In the genomic region with DNA sequence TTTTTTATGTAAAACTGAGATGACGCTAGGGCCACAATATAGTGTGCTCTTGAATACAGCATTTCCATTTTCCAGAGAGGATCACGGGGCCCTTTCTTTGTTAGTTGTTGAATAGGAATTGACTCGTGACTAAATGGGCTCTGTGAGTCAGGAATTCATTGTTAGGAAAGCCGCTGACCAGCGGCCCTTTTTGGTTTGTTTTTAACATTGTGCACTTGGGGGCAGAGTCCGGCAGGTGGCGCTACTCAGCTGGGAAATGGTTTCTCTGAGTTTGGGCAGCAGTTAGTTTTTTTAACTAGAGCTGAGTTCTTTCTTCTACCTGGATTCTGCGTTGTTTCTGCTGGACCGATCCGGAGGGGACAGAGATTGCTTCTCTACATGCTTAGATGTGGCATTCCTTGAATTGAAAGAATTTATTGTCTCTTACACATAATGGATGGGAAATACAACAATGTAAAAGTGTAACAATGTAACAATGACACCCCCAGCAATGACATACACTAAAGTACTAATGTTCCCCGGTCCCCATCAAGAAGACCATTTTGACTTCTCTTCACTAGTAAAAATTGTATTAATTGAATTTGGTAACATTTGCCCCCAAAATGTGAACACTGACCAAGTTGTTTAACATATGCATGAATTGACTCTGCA, we compare ENCODE assay signal across 8 cellular contexts.
DNase-seq lines count a peak whose midpoint lies in the region; ATAC-seq, FAIRE-seq and TF ChIP-seq lines count a peak whose summit lies in the region.

No MANE protein-coding gene starts in this region.

- H2AFZ ChIP-seq in neural progenitor cell (replicated peaks): peak overlapping the region; percentile 81

- peak overlapping the region; percentile 89 for H3K27ac Mint-ChIP-seq in neural progenitor cell

- H3K27ac ChIP-seq in esophagus muscularis mucosa (replicated peaks in 1 of 4): no peak overlapping the region
- H3K27ac ChIP-seq in neural progenitor cell: no peak overlapping the region

- H3K9me3 ChIP-seq in esophagus muscularis mucosa (no peaks in the 10 kb centered on the region), neural progenitor cell (ENCODE audit: low read depth) (no peaks in the 10 kb centered on the region)

- no peaks in the 10 kb centered on the region for H3K9me3 Mint-ChIP-seq in neural progenitor cell

- peak overlapping the region; percentile 12 for H3K4me2 ChIP-seq in neural progenitor cell

- no peak overlapping the region for H3K4me3 Mint-ChIP-seq in neural progenitor cell

- H3K27me3 ChIP-seq in esophagus muscularis mucosa (no peaks in the 10 kb centered on the region), neural progenitor cell (no peaks in the 10 kb centered on the region)

- no peak for TF ChIP-seq POLR2A in esophagus muscularis mucosa (IDR thresholded peaks at IDR 0.05; ENCODE audit: low read depth)

- H3K4me1 Mint-ChIP-seq in neural progenitor cell: peaks cover 25% of the 10 kb centered on the region

- no peak overlapping the region for H3K4me3 ChIP-seq in esophagus muscularis mucosa
- no peak overlapping the region for H3K4me3 ChIP-seq in neural progenitor cell

- DNase-seq in AG08395 (ENCODE audit: low spot score) (peak; percentile 21), GM18507 (ENCODE audit: extremely low spot score, insufficient read length, low read depth) (no peak), NCI-H345 treated with DMSO at 0.1 percent for 48 hours (lab: John Stamatoyannopoulos, UW; ENCODE audit: unreplicated experiment) (peak; percentile 39), esophagus muscularis mucosa (ENCODE audit: extremely low spot score) (no peak), neural progenitor cell (ENCODE audit: low spot score) (peak; percentile 81), DMS79 (lab: John Stamatoyannopoulos, UW) (no peak)
- peak; percentile 6 for DNase-seq in activated CD4-positive, alpha-beta T cell treated with anti-CD3 and anti-CD28 coated beads, Interleukin-2, amount 50 U/mL, for 1 hour

- H3K36me3 Mint-ChIP-seq in neural progenitor cell: no peaks in the 10 kb centered on the region

- no peaks in the 10 kb centered on the region for H3F3A ChIP-seq in neural progenitor cell (ENCODE audit: low read depth)

- TF ChIP-seq CTCF in esophagus muscularis mucosa (IDR thresholded peaks at IDR 0.05): peak in 2 of 3 experiments; percentile 47 to 58
- TF ChIP-seq CTCF in neural progenitor cell (IDR thresholded peaks at IDR 0.05): peak; percentile 98

- H3K4me1 ChIP-seq in esophagus muscularis mucosa (no peaks in the 10 kb centered on the region), neural progenitor cell (no peaks in the 10 kb centered on the region)

- no peaks in the 10 kb centered on the region for H3K36me3 ChIP-seq in esophagus muscularis mucosa
- no peaks in the 10 kb centered on the region for H3K36me3 ChIP-seq in neural progenitor cell

- H3K9ac ChIP-seq in neural progenitor cell: no peak overlapping the region

- peaks cover 3% of the 10 kb centered on the region for H3K27me3 Mint-ChIP-seq in neural progenitor cell (ENCODE audit: insufficient read depth, low read depth)

- peak; percentile 64 for FAIRE-seq in GM18507 (lab: Jason Lieb, UNC)

- no peaks in the 10 kb centered on the region for H4K20me1 ChIP-seq in neural progenitor cell (ENCODE audit: low read depth)

- no peak for TF ChIP-seq EP300 in esophagus muscularis mucosa (IDR thresholded peaks at IDR 0.05)

- no peaks in the 10 kb centered on the region for H3K79me2 ChIP-seq in neural progenitor cell (ENCODE audit: low read depth)

- peak; percentile 71 for ATAC-seq in HG03066 (IDR thresholded peaks at IDR 0.05; ENCODE audit: low read depth, unreplicated experiment)

- WGBS in esophagus muscularis mucosa: 17% methylated on average over 11 of the region's 11 CpGs

- intact Hi-C loops in esophagus muscularis mucosa (cut with DNase I): no loop called here

Comparison
In these comparisons a context has a peak if more than half of its experiments do, and no peak if none do; other contexts are left out.
1. DNase-seq: peak in AG08395 (single experiment), NCI-H345 treated with DMSO at 0.1 percent for 48 hours (single experiment), activated CD4-positive, alpha-beta T cell treated with anti-CD3 and anti-CD28 coated beads, Interleukin-2, amount 50 U/mL, for 1 hour (single experiment) and neural progenitor cell (single experiment); none in GM18507 (single experiment), esophagus muscularis mucosa (single experiment) and DMS79 (single experiment).